22 cellular contexts compared by ENCODE assay signal in genomic region chr11:105881027-105881426, GRCh38.
"Had no signal": no experiment of that assay in that cellular context is flagged by ENCODE, and none has a peak within 500 bp of the region (broad histone marks: within the 10 kb centered on the region; RNA-seq: fewer than 3 reads in every experiment).

No MANE protein-coding gene starts in this region.

- H3K27me3 ChIP-seq: esophagus muscularis mucosa, gastrocnemius medialis, neural progenitor cell, ovary, suprapubic skin, thyroid gland, upper lobe of left lung, vagina had no signal

- DNase-seq: effector memory CD8-positive, alpha-beta T cell; gastrocnemius medialis; kidney; left cardiac atrium; left ventricle myocardium superior; mesenchymal stem cell; midbrain; nucleus accumbens; ovary; right cardiac atrium; small intestine; stimulated activated CD4-positive, alpha-beta T cell treated with anti-CD3 and anti-CD28 coated beads, Interleukin-2, amount 100 ng/mL, for 48 hours; stimulated activated naive CD8-positive, alpha-beta T cell treated with anti-CD3 and anti-CD28 coated beads, Interleukin-15, Interleukin-2, amounts not matched to agents 100 U/mL and 50 U/mL, for 24 hours; thyroid gland; upper lobe of left lung had no signal

- H3K9me3 ChIP-seq: esophagus muscularis mucosa, gastrocnemius medialis, ovary, suprapubic skin, thyroid gland, upper lobe of left lung, vagina had no signal

- H3K4me3 ChIP-seq: esophagus muscularis mucosa, gastrocnemius medialis, lung, neural progenitor cell, ovary, suprapubic skin, thyroid gland, upper lobe of left lung, vagina had no signal

- ATAC-seq: effector memory CD8-positive, alpha-beta T cell; gastrocnemius medialis; left cardiac atrium; left ventricle myocardium superior; natural killer cell treated with Interleukin-12 subunit alpha and Interleukin-12 subunit beta and Interleukin-15 and Interleukin-18, amount 100 ng/mL, for 72 hours; right cardiac atrium; stimulated activated naive CD8-positive, alpha-beta T cell treated with anti-CD3 and anti-CD28 coated beads, Interleukin-15, Interleukin-2, amounts not matched to agents 100 U/mL and 50 U/mL, for 24 hours had no signal

- H3K36me3 ChIP-seq: esophagus muscularis mucosa, gastrocnemius medialis, neural progenitor cell, ovary, suprapubic skin, thyroid gland, upper lobe of left lung, vagina had no signal

- H3K4me1 ChIP-seq: esophagus muscularis mucosa, gastrocnemius medialis, neural progenitor cell, suprapubic skin, thyroid gland, upper lobe of left lung, vagina had no signal

- H3K27ac ChIP-seq: epithelial cell of prostate, esophagus muscularis mucosa, gastrocnemius medialis, neural progenitor cell, ovary, suprapubic skin, thyroid gland, upper lobe of left lung, vagina had no signal
